ENCODE assay signal across 1 cellular context in the genomic region with DNA sequence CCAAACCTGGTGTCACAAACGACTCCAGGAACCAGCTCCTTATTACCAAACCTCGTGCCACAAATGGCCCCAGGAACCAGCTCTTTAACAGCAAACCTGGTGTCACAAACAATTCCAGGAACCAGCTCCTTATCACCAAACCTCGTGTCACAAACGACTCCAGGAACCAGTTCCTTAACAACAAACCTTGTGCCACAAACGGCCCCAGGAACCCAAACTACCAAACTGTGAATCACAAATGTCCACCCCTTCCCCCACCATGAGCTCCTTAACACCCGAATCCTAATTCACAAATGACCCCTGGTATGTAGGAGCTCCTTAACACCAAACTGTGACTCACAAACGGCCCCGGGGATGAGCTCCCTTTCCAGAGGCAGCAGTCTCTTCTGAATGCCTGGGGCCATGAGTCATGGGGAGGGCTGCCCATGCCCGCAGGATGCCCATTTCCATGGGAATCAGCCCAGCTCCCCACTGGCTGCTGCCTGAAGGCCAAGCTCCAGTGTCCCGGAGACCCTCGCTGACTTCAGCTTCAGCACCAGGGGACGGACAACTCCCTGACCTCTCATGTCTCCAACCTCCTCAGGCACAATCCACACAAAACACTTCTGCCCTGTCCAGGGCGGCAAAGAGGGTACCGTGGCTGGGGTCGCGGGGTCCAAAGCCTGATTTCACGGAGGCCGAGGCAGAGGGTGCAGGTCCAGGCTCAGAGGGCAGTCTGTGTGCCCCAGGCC.
TF ChIP-seq lines count a peak whose summit lies in the region.

No MANE protein-coding gene starts in this region.

TF ChIP-seq in SK-N-SH, 30 proteins besides CTCF, POLR2A, EP300 and RAD21 (continued from another document):
- TF ChIP-seq REST (IDR thresholded peaks at IDR 0.05; ENCODE audit: low read depth, low read length) = peak; percentile 91
- TF ChIP-seq YY1 (IDR thresholded peaks at IDR 0.05; ENCODE audit: low read depth) = no peak
- TF ChIP-seq USF1 (IDR thresholded peaks at IDR 0.05; ENCODE audit: borderline replicate concordance, low read depth) = no peak
- TF ChIP-seq MEF2A (IDR thresholded peaks at IDR 0.05; ENCODE audit: borderline replicate concordance, low read depth) = no peak
